In genomic region chr14:53151867-53152626, GRCh38 we compare ENCODE assay signal across 8 cellular contexts. TPM values are rescaled to one million over a fixed set of nuclear protein-coding genes. Genes with fewer than 3 reads are reported as not detected.
A peak's percentile ranks its signal among the peaks of the same experiment; 100 is the strongest.
DNase-seq lines count a peak whose midpoint lies in the region; ATAC-seq and TF ChIP-seq lines count a peak whose summit lies in the region.

No MANE protein-coding gene starts in this region.

- peak overlapping the region; percentile 99 for H3K4me3 Mint-ChIP-seq in activated T-helper 2 cell treated with anti-CD3 and anti-CD28 coated beads, Interferon-gamma antibody, Interleukin-2, Interleukin-4, amounts not matched to agents 10 μg/mL and 5 μg/mL and 100 μg/mL, durations not matched to agents 14 hours and 24 hours and 36 hours (ENCODE audit: low read depth)

- H3K79me2 ChIP-seq in PC-3 (ENCODE audit: low read length) (peaks cover 55% of the 10 kb centered on the region), neural cell (replicated peaks; ENCODE audit: insufficient read depth, low read length) (peaks cover 40% of the 10 kb centered on the region)

- H4K20me1 ChIP-seq in PC-3 (ENCODE audit: low read length): 0 out of 2 replicates have a peak, but pooled peaks cover 11% of the 10 kb centered on the region
- no peaks in the 10 kb centered on the region for H4K20me1 ChIP-seq in neural cell (ENCODE audit: insufficient read depth)

- peaks cover 55% of the 10 kb centered on the region for H3K4me1 Mint-ChIP-seq in activated T-helper 2 cell treated with anti-CD3 and anti-CD28 coated beads, Interferon-gamma antibody, Interleukin-2, Interleukin-4, amounts not matched to agents 10 μg/mL and 5 μg/mL and 100 μg/mL, durations not matched to agents 14 hours and 24 hours and 36 hours (ENCODE audit: low read depth)

- H3K9ac ChIP-seq in PC-3 (ENCODE audit: low read length): peak overlapping the region; percentile 67
- peak overlapping the region; percentile 91 for H3K9ac ChIP-seq in neural cell (ENCODE audit: low read length)
- peak overlapping the region; percentile 77 to 80 for H3K9ac ChIP-seq in stomach smooth muscle (ENCODE audit: low read length in 2 of 2)

- no peaks in the 10 kb centered on the region for H3K9me3 ChIP-seq in PC-3 (ENCODE audit: low read length)
- no peaks in the 10 kb centered on the region for H3K9me3 ChIP-seq in neural cell (ENCODE audit: low read length)
- H3K9me3 ChIP-seq in stomach smooth muscle (ENCODE audit: control insufficient read depth in 2 of 2, low read length in 2 of 2): no peaks in the 10 kb centered on the region

- no peaks in the 10 kb centered on the region for H3K27me3 Mint-ChIP-seq in activated T-helper 2 cell treated with anti-CD3 and anti-CD28 coated beads, Interferon-gamma antibody, Interleukin-2, Interleukin-4, amounts not matched to agents 10 μg/mL and 5 μg/mL and 100 μg/mL, durations not matched to agents 14 hours and 24 hours and 36 hours (ENCODE audit: low read depth)

- H3K4me1 ChIP-seq in PC-3 (ENCODE audit: insufficient read depth, low read length) (peaks cover 17% of the 10 kb centered on the region), stomach smooth muscle (ENCODE audit: control insufficient read depth, insufficient read depth, low read length) (peaks cover 13% of the 10 kb centered on the region)

- POLR2A ChIA-PET in PC-3 (lab: Charles Lee; ENCODE audit: unreplicated experiment): interaction anchor here (0.6 to 1.0 kb wide), 5 partner anchors 66 to 1357 kb away, joined by 4 to 9 read pairs (median 5); no protein-coding TSS in a partner anchor

- peak overlapping the region; percentile 95 for H2AFZ ChIP-seq in PC-3 (ENCODE audit: low read length)
- H2AFZ ChIP-seq in neural cell (ENCODE audit: low read depth, low read length): peak overlapping the region; percentile 46

- peak; percentile 38 for TF ChIP-seq CTCF in C4-2B (conservative IDR thresholded peaks at IDR 0.05)
- no peak; the same call in 1 of the 2 replicates for TF ChIP-seq CTCF in PC-3 (conservative IDR thresholded peaks at IDR 0.05; ENCODE audit: low read depth, low read length)
- TF ChIP-seq CTCF in fibroblast of the aortic adventitia (IDR thresholded peaks at IDR 0.05; ENCODE audit: insufficient read depth, low read length): no peak
- TF ChIP-seq CTCF in neural cell (IDR thresholded peaks at IDR 0.05; ENCODE audit: poor library complexity, severe bottlenecking): peak; percentile 53

- peak; percentile 13 for ATAC-seq in GM19372 (IDR thresholded peaks at IDR 0.05; ENCODE audit: low read depth, unreplicated experiment)
- ATAC-seq in HG03571 (IDR thresholded peaks at IDR 0.05; ENCODE audit: unreplicated experiment): peak; percentile 11
- ATAC-seq in PC-3: peak; percentile 50

- CTCF ChIA-PET in PC-3 (lab: Charles Lee): interaction anchor here (0.5 to 1.5 kb wide), 7 partner anchors 39 to 601 kb away, joined by 3 to 7 read pairs (median 5); no protein-coding TSS in a partner anchor

- H3F3A ChIP-seq in PC-3 (ENCODE audit: low read length, unreplicated experiment) (no peaks in the 10 kb centered on the region), neural cell (ENCODE audit: insufficient read depth, low read length, poor library complexity, severe bottlenecking) (no peaks in the 10 kb centered on the region)

- BruUV-seq in PC-3 (replicated peaks; lab: Mats Ljungman, UMichigan): TSS peak; percentile 31

- peaks cover 32% of the 10 kb centered on the region for H3K36me3 Mint-ChIP-seq in activated T-helper 2 cell treated with anti-CD3 and anti-CD28 coated beads, Interferon-gamma antibody, Interleukin-2, Interleukin-4, amounts not matched to agents 10 μg/mL and 5 μg/mL and 100 μg/mL, durations not matched to agents 14 hours and 24 hours and 36 hours (ENCODE audit: low read depth)

- intact Hi-C loops in PC-3 (cut with micrococcal nuclease): loop anchor here (2.0 to 10.0 kb wide), 5 partner anchors 39 to 330 kb away; no protein-coding TSS in a partner anchor
- intact Hi-C loops in activated T-helper 2 cell treated with anti-CD3 and anti-CD28 coated beads, Interferon-gamma antibody, Interleukin-2, Interleukin-4, amounts not matched to agents 10 μg/mL and 5 μg/mL and 100 μg/mL, durations not matched to agents 14 hours and 24 hours and 36 hours (cut with micrococcal nuclease): loop anchor here (2.0 to 5.0 kb wide), 4 partner anchors 95 to 1290 kb away; partner anchors contain the start of genes CNIH1, GPR137C, PSMC6 and TXNDC16

- DNase-seq in PC-3: peak; percentile 75
- DNase-seq in activated T-helper 2 cell treated with anti-CD3 and anti-CD28 coated beads, Interferon-gamma antibody, Interleukin-2, Interleukin-4, amounts not matched to agents 10 μg/mL and 5 μg/mL and 100 μg/mL, durations not matched to agents 14 hours and 24 hours and 36 hours (ENCODE audit: low spot score): peak; percentile 70
- DNase-seq in fibroblast of the aortic adventitia (ENCODE audit: low read depth): peak; percentile 57

- H3K4me3 ChIP-seq in PC-3 (ENCODE audit: low read length) (peak overlapping the region; percentile 97), fibroblast of the aortic adventitia (ENCODE audit: low read depth, low read length) (peak overlapping the region; percentile 93), neural cell (ENCODE audit: low read length) (peak overlapping the region; percentile 95), stomach smooth muscle (ENCODE audit: low read length in 2 of 2) (peak overlapping the region; percentile 84 to 95)

- no peaks in the 10 kb centered on the region for H3K9me2 ChIP-seq in PC-3 (replicated peaks; ENCODE audit: low read length)
- H3K9me2 ChIP-seq in neural cell (ENCODE audit: insufficient read depth, low read length): no peaks in the 10 kb centered on the region

- no peak for TF ChIP-seq EP300 in neural cell (conservative IDR thresholded peaks at IDR 0.05; ENCODE audit: poor library complexity, severe bottlenecking)

- peak; percentile 21 for TF ChIP-seq RAD21 in neural cell (conservative IDR thresholded peaks at IDR 0.05)

- H3K9me3 Mint-ChIP-seq in activated T-helper 2 cell treated with anti-CD3 and anti-CD28 coated beads, Interferon-gamma antibody, Interleukin-2, Interleukin-4, amounts not matched to agents 10 μg/mL and 5 μg/mL and 100 μg/mL, durations not matched to agents 14 hours and 24 hours and 36 hours: no peaks in the 10 kb centered on the region

- H3K27me3 ChIP-seq in PC-3 (ENCODE audit: low read length) (no peaks in the 10 kb centered on the region), neural cell (ENCODE audit: insufficient read depth, low read depth, low read length) (no peaks in the 10 kb centered on the region), stomach smooth muscle (ENCODE audit: control insufficient read depth in 1 of 2, insufficient read depth in 2 of 2, low read length in 2 of 2) (no peaks in the 10 kb centered on the region)

- peak overlapping the region; percentile 67 for H3K27ac ChIP-seq in C4-2B
- H3K27ac ChIP-seq in PC-3 (ENCODE audit: low read length): no peak overlapping the region
- H3K27ac ChIP-seq in neural cell (ENCODE audit: low read length): peak overlapping the region; percentile 83
- H3K27ac ChIP-seq in stomach smooth muscle (ENCODE audit: low read length): peak overlapping the region; percentile 67

- H3K36me3 ChIP-seq in PC-3 (ENCODE audit: low read depth, low read length): no peaks in the 10 kb centered on the region
- no peaks in the 10 kb centered on the region for H3K36me3 ChIP-seq in neural cell (ENCODE audit: insufficient read depth, low read length)
- H3K36me3 ChIP-seq in stomach smooth muscle (ENCODE audit: control insufficient read depth in 2 of 2, insufficient read depth in 2 of 2, low read length in 2 of 2): no peaks in the 10 kb centered on the region

- H3K27ac Mint-ChIP-seq in activated T-helper 2 cell treated with anti-CD3 and anti-CD28 coated beads, Interferon-gamma antibody, Interleukin-2, Interleukin-4, amounts not matched to agents 10 μg/mL and 5 μg/mL and 100 μg/mL, durations not matched to agents 14 hours and 24 hours and 36 hours: peak overlapping the region; percentile 95

- peak overlapping the region; percentile 83 for H3K4me2 ChIP-seq in PC-3 (ENCODE audit: low read length)
- peak overlapping the region; percentile 78 for H3K4me2 ChIP-seq in neural cell (ENCODE audit: low read length)

TF ChIP-seq in neural cell, 6 proteins besides CTCF, POLR2A, EP300 and RAD21 (continues in another document):
- TF ChIP-seq REST (IDR thresholded peaks at IDR 0.05; ENCODE audit: borderline replicate concordance) (peak; percentile 34), MXI1 (conservative IDR thresholded peaks at IDR 0.05; ENCODE audit: poor library complexity, severe bottlenecking) (no peak), SMC3 (conservative IDR thresholded peaks at IDR 0.05; ENCODE audit: poor library complexity) (no peak), TAF1 (IDR thresholded peaks at IDR 0.05; ENCODE audit: low read depth) (peak; percentile 32), POLR2AphosphoS5 (IDR thresholded peaks at IDR 0.05) (peak; percentile 43)

RNA-seq across cellular contexts. Expression of gene DDHD1, which starts 1.1 kb away (rescaled TPM):
- total RNA-seq in PC-3 (2014; rRNA removed) (10.6 and 10.7 TPM in 2 replicates), fibroblast of the aortic adventitia (ENCODE audit: low replicate concordance) (15.0 and 47.8 TPM in 2 replicates)
- 53.7 and 54.6 TPM in 2 replicates for total RNA-seq in activated T-helper 2 cell treated with anti-CD3 and anti-CD28 coated beads, Interferon-gamma antibody, Interleukin-2, Interleukin-4, amounts not matched to agents 10 μg/mL and 5 μg/mL and 100 μg/mL, durations not matched to agents 14 hours and 24 hours and 36 hours
- polyA plus RNA-seq in neural cell: 13.9 and 14.9 TPM in 2 replicates
- polyA minus RNA-seq in neural cell: 65.7 and 70.6 TPM in 2 replicates

Comparison
In these comparisons a context has a peak if more than half of its experiments do, and no peak if none do; other contexts are left out.
1. CTCF ChIP-seq: peak in C4-2B (single experiment) and neural cell (single experiment); none in PC-3 (single experiment) and fibroblast of the aortic adventitia (single experiment).
2. Peak in every context shown above with its lines, with median percentiles within 50 percentile points of each other: ATAC-seq, DNase-seq, H3K4me3 ChIP-seq and H3K9ac ChIP-seq.